Comparison of ENCODE assay signal across 1 cellular context in the genomic region with DNA sequence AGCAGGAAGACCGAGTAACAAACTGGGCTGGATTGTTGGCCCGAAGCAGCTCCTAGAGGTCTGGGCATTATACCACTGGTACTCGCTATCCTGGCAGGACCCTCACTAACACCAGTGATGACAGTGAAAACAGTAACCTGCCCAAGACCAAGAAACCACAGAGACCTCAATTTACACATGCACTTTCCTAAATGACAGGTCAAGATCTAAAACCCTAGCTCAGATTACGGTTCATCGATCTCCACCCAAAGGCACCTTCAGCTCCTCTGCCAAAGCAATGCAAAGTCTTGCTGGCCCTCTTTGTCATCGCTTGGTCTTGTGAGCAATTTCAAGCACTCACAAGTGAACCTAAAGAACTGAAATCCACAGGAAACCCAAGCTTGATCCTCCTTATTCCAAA.
TF ChIP-seq lines count a peak whose summit lies in the region.

No MANE protein-coding gene starts in this region.

TF ChIP-seq in neural cell, 6 proteins besides CTCF, POLR2A, EP300 and RAD21 (continued from another document):
- TF ChIP-seq, protein P1, sequence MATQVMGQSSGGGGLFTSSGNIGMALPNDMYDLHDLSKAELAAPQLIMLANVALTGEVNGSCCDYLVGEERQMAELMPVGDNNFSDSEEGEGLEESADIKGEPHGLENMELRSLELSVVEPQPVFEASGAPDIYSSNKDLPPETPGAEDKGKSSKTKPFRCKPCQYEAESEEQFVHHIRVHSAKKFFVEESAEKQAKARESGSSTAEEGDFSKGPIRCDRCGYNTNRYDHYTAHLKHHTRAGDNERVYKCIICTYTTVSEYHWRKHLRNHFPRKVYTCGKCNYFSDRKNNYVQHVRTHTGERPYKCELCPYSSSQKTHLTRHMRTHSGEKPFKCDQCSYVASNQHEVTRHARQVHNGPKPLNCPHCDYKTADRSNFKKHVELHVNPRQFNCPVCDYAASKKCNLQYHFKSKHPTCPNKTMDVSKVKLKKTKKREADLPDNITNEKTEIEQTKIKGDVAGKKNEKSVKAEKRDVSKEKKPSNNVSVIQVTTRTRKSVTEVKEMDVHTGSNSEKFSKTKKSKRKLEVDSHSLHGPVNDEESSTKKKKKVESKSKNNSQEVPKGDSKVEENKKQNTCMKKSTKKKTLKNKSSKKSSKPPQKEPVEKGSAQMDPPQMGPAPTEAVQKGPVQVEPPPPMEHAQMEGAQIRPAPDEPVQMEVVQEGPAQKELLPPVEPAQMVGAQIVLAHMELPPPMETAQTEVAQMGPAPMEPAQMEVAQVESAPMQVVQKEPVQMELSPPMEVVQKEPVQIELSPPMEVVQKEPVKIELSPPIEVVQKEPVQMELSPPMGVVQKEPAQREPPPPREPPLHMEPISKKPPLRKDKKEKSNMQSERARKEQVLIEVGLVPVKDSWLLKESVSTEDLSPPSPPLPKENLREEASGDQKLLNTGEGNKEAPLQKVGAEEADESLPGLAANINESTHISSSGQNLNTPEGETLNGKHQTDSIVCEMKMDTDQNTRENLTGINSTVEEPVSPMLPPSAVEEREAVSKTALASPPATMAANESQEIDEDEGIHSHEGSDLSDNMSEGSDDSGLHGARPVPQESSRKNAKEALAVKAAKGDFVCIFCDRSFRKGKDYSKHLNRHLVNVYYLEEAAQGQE (IDR thresholded peaks at IDR 0.05; ENCODE audit: borderline replicate concordance) = no peak
- TF ChIP-seq SMC3 (conservative IDR thresholded peaks at IDR 0.05; ENCODE audit: poor library complexity) = no peak
